ENCODE assay signal across 9 cellular contexts in genomic region chr4:144646523-144647094, GRCh38. TPM values are rescaled to one million over a fixed set of nuclear protein-coding genes. Genes with fewer than 3 reads are reported as not detected.
DNase-seq lines count a peak whose midpoint lies in the region; ATAC-seq and TF ChIP-seq lines count a peak whose summit lies in the region.
"Had no signal": no experiment of that assay in that cellular context is flagged by ENCODE, and none has a peak within 500 bp of the region (broad histone marks: within the 10 kb centered on the region; RNA-seq: fewer than 3 reads in every experiment).

No MANE protein-coding gene starts in this region.

- H3K36me3 Mint-ChIP-seq in WTC11 (no peaks in the 10 kb centered on the region), glutamatergic neuron (ENCODE audit: unreplicated experiment) (no peaks in the 10 kb centered on the region)
- H3K36me3 Mint-ChIP-seq: IgD-negative memory B cell had no signal

- DNase-seq in BJ (ENCODE audit: low read depth) (no peak), WTC11 (ENCODE audit: low spot score) (peak; percentile 19), glutamatergic neuron (peak; percentile 71), posterior cingulate gyrus (peak in 9 of 10 donors; percentile 27 to 93 (median 49)), NK-92 (lab: John Stamatoyannopoulos, UW; ENCODE audit: unreplicated experiment) (no peak), SW 1271 (lab: John Stamatoyannopoulos, UW) (no peak)

- H3K4me1 Mint-ChIP-seq in WTC11 (peaks cover 42% of the 10 kb centered on the region), glutamatergic neuron (ENCODE audit: low read depth, unreplicated experiment) (peaks cover 16% of the 10 kb centered on the region)

- peaks cover 9% of the 10 kb centered on the region for H3K27me3 ChIP-seq in BJ (ENCODE audit: control insufficient read depth, insufficient read depth, low read length)

- ATAC-seq in GM21381 (IDR thresholded peaks at IDR 0.05; ENCODE audit: unreplicated experiment) (peak; percentile 27), WTC11 (peak; percentile 10), HG02588 (IDR thresholded peaks at IDR 0.05; ENCODE audit: unreplicated experiment) (no peak)

- H3K27me3 Mint-ChIP-seq in WTC11 (ENCODE audit: low read depth) = peaks cover 90% of the 10 kb centered on the region
- H3K27me3 Mint-ChIP-seq in glutamatergic neuron (ENCODE audit: unreplicated experiment) = peaks cover 21% of the 10 kb centered on the region

- no peaks in the 10 kb centered on the region for H3K9me3 Mint-ChIP-seq in WTC11
- H3K9me3 Mint-ChIP-seq in glutamatergic neuron (ENCODE audit: unreplicated experiment) = peaks cover 12% of the 10 kb centered on the region
- H3K9me3 Mint-ChIP-seq: IgD-negative memory B cell had no signal

- peak; percentile 34; the same call in 1 of the 2 replicates for TF ChIP-seq CTCF in BJ (IDR thresholded peaks at IDR 0.05; ENCODE audit: insufficient read depth, low read depth, low read length)
- no peak for TF ChIP-seq CTCF in WTC11 (IDR thresholded peaks at IDR 0.05)
- TF ChIP-seq CTCF in glutamatergic neuron (IDR thresholded peaks at IDR 0.05; ENCODE audit: partially characterized antibody, unreplicated experiment) = no peak

- no peaks in the 10 kb centered on the region for H3K36me3 ChIP-seq in BJ (ENCODE audit: control insufficient read depth, insufficient read depth, low read length)

- H3K4me3 ChIP-seq in BJ (ENCODE audit: low read depth, low read length) = peak overlapping the region; percentile 42

- CTCF ChIA-PET in BJ (lab: Yijun Ruan, JAX) (no interaction called here), WTC11 (lab: Charles Lee) (no interaction called here)

- H3K4me3 Mint-ChIP-seq in WTC11 (peak overlapping the region; percentile 81), glutamatergic neuron (ENCODE audit: unreplicated experiment) (peak overlapping the region; percentile 100)

- POLR2A ChIA-PET in BJ (lab: Charles Lee) = no interaction called here
- POLR2A ChIA-PET in WTC11 (lab: Charles Lee) = no interaction called here

- intact Hi-C loops in posterior cingulate gyrus (cut with DNase I) = loop anchor here (5.0 to 10.0 kb wide), 2 partner anchors 66 to 108 kb away; no protein-coding TSS in a partner anchor

- H3K27ac Mint-ChIP-seq in WTC11 (no peak overlapping the region), glutamatergic neuron (ENCODE audit: unreplicated experiment) (peak overlapping the region; percentile 91)

TF ChIP-seq in WTC11, 78 proteins besides CTCF, POLR2A, EP300 and RAD21:
- no peak for TF ChIP-seq NFATC4 (CRISPR knock-in tag; IDR thresholded peaks at IDR 0.05)
- TF ChIP-seq PREB (CRISPR knock-in tag; IDR thresholded peaks at IDR 0.05; ENCODE audit: borderline replicate concordance) = no peak
- no peak for TF ChIP-seq NR1H2 (CRISPR knock-in tag; IDR thresholded peaks at IDR 0.05)
- no peak for TF ChIP-seq AFF4 (CRISPR knock-in tag; IDR thresholded peaks at IDR 0.05; ENCODE audit: borderline replicate concordance)
- TF ChIP-seq TEAD1 (CRISPR knock-in tag; IDR thresholded peaks at IDR 0.05) = no peak

RNA-seq across cellular contexts. Expression of gene HHIP, which starts 0.7 kb away (rescaled TPM):
- 0.87 and 0.88 TPM in 2 replicates for polyA plus RNA-seq in BJ (2011; rRNA removed)
- polyA minus RNA-seq in BJ (2011; rRNA and poly(A)+ RNA removed) = 0.36 and 0.85 TPM in 2 replicates
- total RNA-seq in WTC11 (2021) (0.14 to 0.27 TPM (median 0.22 TPM) in 3 replicates), glutamatergic neuron (ENCODE audit: unreplicated experiment) (9.7 TPM)
- polyA plus RNA-seq: IgD-negative memory B cell had no signal

Comparison
In these comparisons a context has a peak if more than half of its experiments do, and no peak if none do; other contexts are left out.
1. DNase-seq: peak in WTC11 (single experiment), glutamatergic neuron (single experiment) and posterior cingulate gyrus (9 of 10); none in BJ (single experiment), NK-92 (single experiment) and SW 1271 (0 of 2).